In the genomic region with DNA sequence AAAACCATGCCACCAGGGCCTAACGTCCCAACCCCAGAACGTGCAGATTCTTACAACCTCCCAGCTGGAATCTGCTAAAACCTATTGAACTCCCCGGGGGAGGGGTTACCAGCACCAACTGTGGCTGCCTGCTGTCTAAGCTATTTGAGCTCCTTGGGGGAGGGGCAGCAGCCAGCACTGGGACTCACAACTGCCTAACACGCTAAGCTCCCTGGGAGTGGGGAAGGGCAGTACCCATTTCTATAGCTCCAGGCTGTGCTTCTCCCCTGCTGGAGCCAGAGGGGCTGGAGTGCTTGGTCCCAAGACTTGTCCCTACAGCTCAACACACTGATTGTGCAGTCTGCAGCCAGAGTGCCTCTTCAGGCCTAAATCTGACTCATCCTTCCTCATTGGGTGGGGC, we compare ENCODE assay signal across 18 cellular contexts.
A peak's percentile ranks its signal among the peaks of the same experiment; 100 is the strongest.
DNase-seq lines count a peak whose midpoint lies in the region; ATAC-seq and TF ChIP-seq lines count a peak whose summit lies in the region.
"Had no signal": no experiment of that assay in that cellular context is flagged by ENCODE, and none has a peak within 500 bp of the region (broad histone marks: within the 10 kb centered on the region; RNA-seq: fewer than 3 reads in every experiment).

No MANE protein-coding gene starts in this region.

- H3K9me3 Mint-ChIP-seq in GM23338, result peaks cover 30% of the 10 kb centered on the region

- no peaks in the 10 kb centered on the region for H3K79me2 ChIP-seq in GM23338 (replicated peaks; ENCODE audit: insufficient read depth)
- no peaks in the 10 kb centered on the region for H3K79me2 ChIP-seq in PC-3 (ENCODE audit: low read length)
- H3K79me2 ChIP-seq in mesendoderm (ENCODE audit: control insufficient read depth, insufficient read depth, low read length), result no peaks in the 10 kb centered on the region

- H3K36me3 Mint-ChIP-seq in GM23338 (ENCODE audit: low read depth), result peaks cover 11% of the 10 kb centered on the region; the same call in 2 of the 3 replicates
- H3K36me3 Mint-ChIP-seq: CD4-positive, CD25-positive, alpha-beta regulatory T cell had no signal

- no peak overlapping the region for H3K4ac ChIP-seq in mesendoderm (ENCODE audit: low read depth, low read length)

- H3K9me3 ChIP-seq in PC-3 (ENCODE audit: low read length) (no peaks in the 10 kb centered on the region), lower lobe of right lung (no peaks in the 10 kb centered on the region)
- H3K9me3 ChIP-seq: A549, HAP-1, Peyer's patch had no signal

- H3K18ac ChIP-seq in mesendoderm (ENCODE audit: low read length), result no peak overlapping the region

- TF ChIP-seq CTCF in GM23338 (conservative IDR thresholded peaks at IDR 0.05; ENCODE audit: low read depth in 2 of 2) (no peak), PC-3 (conservative IDR thresholded peaks at IDR 0.05; ENCODE audit: low read depth, low read length) (no peak), epithelial cell of esophagus (IDR thresholded peaks at IDR 0.05; ENCODE audit: insufficient read depth, low read depth, low read length, missing control alignments) (no peak), lower lobe of right lung (IDR thresholded peaks at IDR 0.05) (no peak)

- H3K4me2 ChIP-seq in GM23338 (no peak overlapping the region), PC-3 (ENCODE audit: low read length) (no peak overlapping the region), mesendoderm (ENCODE audit: low read length) (no peak overlapping the region)
- H3K4me2 ChIP-seq: A549, KMS-11 had no signal

- H3K9ac ChIP-seq in PC-3 (ENCODE audit: low read length) (no peak overlapping the region), mesendoderm (ENCODE audit: low read length) (no peak overlapping the region)
- H3K9ac ChIP-seq: KMS-11 had no signal

- no peak overlapping the region for H3K27ac Mint-ChIP-seq in GM23338
- H3K27ac Mint-ChIP-seq: CD4-positive, CD25-positive, alpha-beta regulatory T cell had no signal

- DNase-seq in GM23338 (ENCODE audit: low spot score) (peak; percentile 11), PC-3 (peak; percentile 28), epithelial cell of esophagus (ENCODE audit: low read depth) (peak; percentile 0), mesendoderm (peak; percentile 59), lower lobe of right lung (no peak), Right ventricle myocardium superior (no peak)
- no peak for DNase-seq in stimulated activated naive CD4-positive, alpha-beta T cell treated with Interleukin-2 at 50 U/mL for 16 hours (lab: John Stamatoyannopoulos, UW)
- DNase-seq: CD4-positive, CD25-positive, alpha-beta regulatory T cell; DMS79; IMR-90; NCI-H1105; NCI-H146; NCI-H2029; NK-92 treated with Interleukin-12 subunit alpha and Interleukin-12 subunit beta, amount 100 ng/mL, for 24 hours; Peyer's patch had no signal

- BruUV-seq in PC-3 (replicated peaks; lab: Mats Ljungman, UMichigan), result no TSS peak

- POLR2A ChIA-PET in PC-3 (lab: Charles Lee; ENCODE audit: unreplicated experiment), result no interaction called here

- no peak overlapping the region for H3K4me3 Mint-ChIP-seq in GM23338
- H3K4me3 Mint-ChIP-seq: CD4-positive, CD25-positive, alpha-beta regulatory T cell had no signal

- WGBS in mesendoderm (ENCODE audit: extremely low coverage, insufficient coverage, low lambda C conversion rate), result no CpG with 5 or more reads among the region's 4 CpGs

- no peak overlapping the region for H3K4me3 ChIP-seq in GM23338
- no peak overlapping the region for H3K4me3 ChIP-seq in PC-3 (ENCODE audit: low read length)
- no peak overlapping the region for H3K4me3 ChIP-seq in epithelial cell of esophagus (ENCODE audit: low read length)
- H3K4me3 ChIP-seq in mesendoderm (ENCODE audit: low read length), result no peak overlapping the region
- H3K4me3 ChIP-seq in lower lobe of right lung, result no peak overlapping the region
- H3K4me3 ChIP-seq: A549, HAP-1, Peyer's patch had no signal

- no peak overlapping the region for H2BK120ac ChIP-seq in mesendoderm (ENCODE audit: low read depth, low read length)

- H2BK5ac ChIP-seq in mesendoderm (ENCODE audit: low read length), result no peak overlapping the region

- H4K20me1 ChIP-seq in GM23338 (replicated peaks; ENCODE audit: insufficient read depth) (no peaks in the 10 kb centered on the region), PC-3 (ENCODE audit: low read length) (no peaks in the 10 kb centered on the region)

- no peak for ATAC-seq in GM23338
- no peak for ATAC-seq in PC-3
- no peak for ATAC-seq in lower lobe of right lung
- no peak for ATAC-seq in Right ventricle myocardium superior (ENCODE audit: poor library complexity)
- ATAC-seq: A549 had no signal

- H3K56ac ChIP-seq in mesendoderm (ENCODE audit: low read length), result no peak overlapping the region

- intact Hi-C loops in PC-3 (cut with micrococcal nuclease) (no loop called here), lower lobe of right lung (cut with DNase I) (no loop called here), Right ventricle myocardium superior (cut with DNase I) (no loop called here)

- no peaks in the 10 kb centered on the region for H3K27me3 ChIP-seq in GM23338 (ENCODE audit: insufficient read depth)
- no peaks in the 10 kb centered on the region for H3K27me3 ChIP-seq in PC-3 (ENCODE audit: low read length)
- no peaks in the 10 kb centered on the region for H3K27me3 ChIP-seq in mesendoderm (ENCODE audit: insufficient read depth, low read length, poor library complexity)
- no peaks in the 10 kb centered on the region for H3K27me3 ChIP-seq in lower lobe of right lung (ENCODE audit: low read depth)
- H3K27me3 ChIP-seq: Peyer's patch had no signal

- peaks cover 4% of the 10 kb centered on the region for H3K27me3 Mint-ChIP-seq in GM23338 (ENCODE audit: insufficient read depth, low read depth, poor library complexity)
- H3K27me3 Mint-ChIP-seq: CD4-positive, CD25-positive, alpha-beta regulatory T cell had no signal

- no peak overlapping the region for H2AFZ ChIP-seq in GM23338
- H2AFZ ChIP-seq in PC-3 (ENCODE audit: low read length), result no peak overlapping the region

- H4K8ac ChIP-seq in mesendoderm (ENCODE audit: low read depth, low read length), result no peak overlapping the region

- no peak overlapping the region for H2AK5ac ChIP-seq in mesendoderm (ENCODE audit: low read length)

- H3F3A ChIP-seq in GM23338 (replicated peaks; ENCODE audit: low read depth) (no peaks in the 10 kb centered on the region), PC-3 (ENCODE audit: low read length, unreplicated experiment) (no peaks in the 10 kb centered on the region)

- H3K36me3 ChIP-seq in GM23338 (ENCODE audit: insufficient read depth) (no peaks in the 10 kb centered on the region), PC-3 (ENCODE audit: low read depth, low read length) (no peaks in the 10 kb centered on the region), mesendoderm (ENCODE audit: control insufficient read depth, insufficient read depth, low read length) (no peaks in the 10 kb centered on the region), lower lobe of right lung (no peaks in the 10 kb centered on the region)
- H3K36me3 ChIP-seq: HAP-1, Peyer's patch had no signal

- CTCF ChIA-PET in PC-3 (lab: Charles Lee), result no interaction called here

- H4K5ac ChIP-seq in mesendoderm (ENCODE audit: low read length), result no peak overlapping the region

- peaks cover 3% of the 10 kb centered on the region; the same call in 1 of the 3 replicates for H3K4me1 Mint-ChIP-seq in GM23338
- H3K4me1 Mint-ChIP-seq: CD4-positive, CD25-positive, alpha-beta regulatory T cell had no signal

- H3K79me1 ChIP-seq in mesendoderm (ENCODE audit: low read length), result no peaks in the 10 kb centered on the region

- H2BK15ac ChIP-seq in mesendoderm (replicated peaks; ENCODE audit: low read depth), result no peak overlapping the region

- H3K23ac ChIP-seq in mesendoderm (ENCODE audit: low read length), result no peak overlapping the region

- H3K27ac ChIP-seq in GM23338 (ENCODE audit: low read depth) (no peak overlapping the region), PC-3 (ENCODE audit: low read length) (no peak overlapping the region), mesendoderm (ENCODE audit: low read depth, low read length) (no peak overlapping the region), lower lobe of right lung (no peak overlapping the region)
- H3K27ac ChIP-seq: A549, KMS-11, Peyer's patch had no signal

- H3K9me2 ChIP-seq in GM23338 (ENCODE audit: insufficient read depth), result no peaks in the 10 kb centered on the region
- no peaks in the 10 kb centered on the region for H3K9me2 ChIP-seq in PC-3 (replicated peaks; ENCODE audit: low read length)

- H3K4me1 ChIP-seq in GM23338 (ENCODE audit: insufficient read depth) (no peaks in the 10 kb centered on the region), PC-3 (ENCODE audit: insufficient read depth, low read length) (no peaks in the 10 kb centered on the region), mesendoderm (ENCODE audit: control insufficient read depth, low read depth, low read length) (no peaks in the 10 kb centered on the region), lower lobe of right lung (no peaks in the 10 kb centered on the region)
- H3K4me1 ChIP-seq: A549, HAP-1, Peyer's patch had no signal

TF ChIP-seq in GM23338, 12 proteins besides CTCF, POLR2A, EP300 and RAD21 (continues in another document):
- no peak for TF ChIP-seq JUNB (IDR thresholded peaks at IDR 0.05; ENCODE audit: unreplicated experiment)
- TF ChIP-seq POLR2AphosphoS5 (IDR thresholded peaks at IDR 0.05; ENCODE audit: low read depth), result no peak
- no peak for TF ChIP-seq NANOG (IDR thresholded peaks at IDR 0.05; ENCODE audit: borderline replicate concordance)
- no peak for TF ChIP-seq ZNF114 (CRISPR knock-in tag; IDR thresholded peaks at IDR 0.05)
- TF ChIP-seq ZNF331 (CRISPR knock-in tag; IDR thresholded peaks at IDR 0.05; ENCODE audit: low read depth), result no peak
- TF ChIP-seq, protein P1, sequence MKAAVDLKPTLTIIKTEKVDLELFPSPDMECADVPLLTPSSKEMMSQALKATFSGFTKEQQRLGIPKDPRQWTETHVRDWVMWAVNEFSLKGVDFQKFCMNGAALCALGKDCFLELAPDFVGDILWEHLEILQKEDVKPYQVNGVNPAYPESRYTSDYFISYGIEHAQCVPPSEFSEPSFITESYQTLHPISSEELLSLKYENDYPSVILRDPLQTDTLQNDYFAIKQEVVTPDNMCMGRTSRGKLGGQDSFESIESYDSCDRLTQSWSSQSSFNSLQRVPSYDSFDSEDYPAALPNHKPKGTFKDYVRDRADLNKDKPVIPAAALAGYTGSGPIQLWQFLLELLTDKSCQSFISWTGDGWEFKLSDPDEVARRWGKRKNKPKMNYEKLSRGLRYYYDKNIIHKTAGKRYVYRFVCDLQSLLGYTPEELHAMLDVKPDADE (IDR thresholded peaks at IDR 0.05), result no peak

Comparison
In these comparisons a context has a peak if more than half of its experiments do, and no peak if none do; other contexts are left out.
1. DNase-seq: peak in GM23338 (single experiment), PC-3 (single experiment), epithelial cell of esophagus (single experiment) and mesendoderm (single experiment); none in lower lobe of right lung (single experiment), stimulated activated naive CD4-positive, alpha-beta T cell treated with Interleukin-2 at 50 U/mL for 16 hours (single experiment) and Right ventricle myocardium superior (single experiment).